8 cellular contexts compared by ENCODE assay signal in the genomic region with DNA sequence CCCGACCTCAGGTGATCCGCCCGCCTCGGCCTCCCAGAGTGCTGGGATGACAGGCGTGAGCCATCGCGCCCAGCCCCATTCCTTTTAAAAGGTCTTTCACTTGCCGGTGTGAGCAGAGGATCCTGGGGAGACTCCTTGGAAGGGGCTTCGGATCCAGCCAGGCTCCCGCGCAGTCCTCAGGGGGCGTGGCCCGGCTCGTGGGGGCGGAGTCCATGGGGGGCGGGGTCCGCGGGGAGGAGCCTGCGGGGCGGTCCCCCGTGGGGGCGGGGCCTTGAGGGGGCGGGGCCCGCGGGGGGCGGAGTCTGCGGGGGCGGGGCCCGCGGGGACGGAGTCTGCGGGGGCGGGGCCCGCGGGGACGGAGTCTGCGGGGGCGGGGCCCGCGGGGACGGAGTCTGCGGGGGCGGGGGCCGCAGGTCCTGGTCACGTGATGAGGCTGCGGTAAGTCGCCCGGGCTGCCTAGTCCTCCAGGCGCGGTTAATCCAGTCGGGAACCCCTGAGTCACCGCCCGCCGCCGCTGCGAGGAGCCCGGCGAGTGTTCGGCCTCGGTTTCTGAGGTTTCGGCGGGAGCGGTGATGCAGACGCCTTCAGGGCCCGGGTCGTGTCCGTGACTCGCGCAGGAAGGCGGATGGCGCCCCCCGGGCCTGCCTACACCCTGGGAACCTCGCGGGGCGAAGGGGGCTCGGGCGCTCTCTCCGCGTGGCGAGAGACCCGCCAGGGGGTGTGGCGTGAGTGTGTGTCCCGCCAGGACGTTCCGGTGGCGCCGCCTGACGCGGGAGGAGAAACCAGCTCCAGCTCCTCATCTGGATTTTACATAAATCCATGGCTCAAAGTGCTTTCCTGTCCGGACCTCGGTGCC. TPM values are rescaled to one million over a fixed set of nuclear protein-coding genes. Genes with fewer than 3 reads are reported as not detected.
DNase-seq lines count a peak whose midpoint lies in the region; ATAC-seq and TF ChIP-seq lines count a peak whose summit lies in the region.

No MANE protein-coding gene starts in this region.

- H3K9ac ChIP-seq in ES-I3 (ENCODE audit: low read depth, low read length), result peak overlapping the region; percentile 71

- peak overlapping the region; percentile 98 for H3K27ac ChIP-seq in OCI-LY7 (ENCODE audit: low read depth, low read length, poor library complexity, severe bottlenecking)
- peak overlapping the region; percentile 36 to 65 for H3K27ac ChIP-seq in prostate gland

- peaks cover 61% of the 10 kb centered on the region for H3K79me2 ChIP-seq in OCI-LY7 (ENCODE audit: insufficient read depth, low read depth, low read length)

- no peaks in the 10 kb centered on the region for H3K9me2 ChIP-seq in OCI-LY7 (ENCODE audit: insufficient read depth, low read length)

- H4K20me1 ChIP-seq in OCI-LY7 (ENCODE audit: insufficient read depth, low read length), result no peaks in the 10 kb centered on the region

- H3K4me1 ChIP-seq in ES-I3 (ENCODE audit: insufficient read depth, low read length), result no peaks in the 10 kb centered on the region; the same call in 1 of the 2 replicates
- H3K4me1 ChIP-seq in OCI-LY7 (ENCODE audit: insufficient read depth, low read length, poor library complexity, severe bottlenecking), result peaks cover 60% of the 10 kb centered on the region
- H3K4me1 ChIP-seq in prostate gland (replicated peaks), result no peaks in the 10 kb centered on the region

- H3K9me3 Mint-ChIP-seq in activated naive CD4-positive, alpha-beta T cell treated with anti-CD3 and anti-CD28 coated beads, Interleukin-2, amount 50 U/mL, for 72 hours, result no peaks in the 10 kb centered on the region

- H3K27ac Mint-ChIP-seq in activated naive CD4-positive, alpha-beta T cell treated with anti-CD3 and anti-CD28 coated beads, Interleukin-2, amount 50 U/mL, for 72 hours, result no peak overlapping the region

- CTCF ChIA-PET in OCI-LY7 (lab: Charles Lee; ENCODE audit: unreplicated experiment), result interaction anchor here (0.9 kb wide), 1 partner anchor 11 kb away, joined by 3 read pairs; no protein-coding TSS in a partner anchor

- BruUV-seq in OCI-LY7 (replicated peaks; lab: Mats Ljungman, UMichigan), result no TSS peak

- intact Hi-C loops in OCI-LY7 (cut with micrococcal nuclease; ENCODE audit: unreplicated experiment) (no loop called here), cardiac septum (cut with DNase I) (no loop called here), prostate gland (cut with DNase I) (no loop called here)

- POLR2A ChIA-PET in OCI-LY7 (lab: Charles Lee), result interaction anchor here (1.0 kb wide), 1 partner anchor 13 kb away, joined by 5 read pairs; no protein-coding TSS in a partner anchor

- no peaks in the 10 kb centered on the region for H3K27me3 ChIP-seq in prostate gland (replicated peaks; ENCODE audit: insufficient read depth)

- no peaks in the 10 kb centered on the region for H3K36me3 Mint-ChIP-seq in activated naive CD4-positive, alpha-beta T cell treated with anti-CD3 and anti-CD28 coated beads, Interleukin-2, amount 50 U/mL, for 72 hours

- no peak overlapping the region for H3K4me3 ChIP-seq in OCI-LY7 (ENCODE audit: low read depth, low read length, poor library complexity, severe bottlenecking)
- peak overlapping the region; percentile 44 to 48 for H3K4me3 ChIP-seq in prostate gland

- H2AFZ ChIP-seq in OCI-LY7 (ENCODE audit: low read length), result no peak overlapping the region

- H3K4me2 ChIP-seq in OCI-LY7 (ENCODE audit: low read length), result no peak overlapping the region

- DNase-seq in OCI-LY7 (ENCODE audit: low spot score) (peak; percentile 62), cardiac septum (ENCODE audit: low spot score) (peak; percentile 82), prostate gland (ENCODE audit: low spot score) (peak; percentile 37)
- DNase-seq in activated naive CD4-positive, alpha-beta T cell treated with anti-CD3 and anti-CD28 coated beads, Interleukin-2, amount 50 U/mL, for 72 hours (ENCODE audit: low spot score in 2 of 2), result peak; percentile 63 to 65

- WGBS in prostate gland, result 9% methylated on average over 48 of the region's 91 CpGs

- H3K9me3 ChIP-seq in ES-I3 (ENCODE audit: control insufficient read depth, insufficient read depth, low read length) (no peaks in the 10 kb centered on the region), OCI-LY7 (ENCODE audit: low read length) (no peaks in the 10 kb centered on the region), prostate gland (no peaks in the 10 kb centered on the region)

- peak; percentile 65 to 66 for ATAC-seq in activated naive CD4-positive, alpha-beta T cell treated with anti-CD3 and anti-CD28 coated beads, Interleukin-2, amount 50 U/mL, for 72 hours
- no peak for ATAC-seq in HG03565 (IDR thresholded peaks at IDR 0.05; ENCODE audit: unreplicated experiment)
- no peak for ATAC-seq in GM19452 (IDR thresholded peaks at IDR 0.05; ENCODE audit: unreplicated experiment)
- no peak for ATAC-seq in HG02678 (IDR thresholded peaks at IDR 0.05; ENCODE audit: unreplicated experiment)

- H3K36me3 ChIP-seq in ES-I3 (ENCODE audit: insufficient read depth, low read length), result no peaks in the 10 kb centered on the region
- H3K36me3 ChIP-seq in OCI-LY7 (ENCODE audit: insufficient read depth, low read length), result peaks cover 42% of the 10 kb centered on the region
- H3K36me3 ChIP-seq in prostate gland, result no peaks in the 10 kb centered on the region

- TF ChIP-seq POLR2A in prostate gland (IDR thresholded peaks at IDR 0.05), result no peak

- no peak for TF ChIP-seq CTCF in OCI-LY7 (conservative IDR thresholded peaks at IDR 0.05; ENCODE audit: low read length)
- TF ChIP-seq CTCF in prostate gland (IDR thresholded peaks at IDR 0.05), result peak in 1 of 4 experiments; percentile 31

RNA-seq across cellular contexts. Expression of gene ABR, which starts 23.6 kb away (rescaled TPM):
- total RNA-seq in OCI-LY7 (2014; rRNA removed; shearing (Covaris generic)), result 153 and 164 TPM in 2 replicates
- total RNA-seq in OCI-LY7 (2022) (181 and 199 TPM in 2 replicates), cardiac septum (158 TPM), prostate gland (10 to 100 TPM; 80.7 to 82.7 TPM)
- total RNA-seq in activated naive CD4-positive, alpha-beta T cell treated with anti-CD3 and anti-CD28 coated beads, Interleukin-2, amount 50 U/mL, for 72 hours, result 10 to 100 TPM; 36.0 to 45.8 TPM

Comparison
In these comparisons a context has a peak if more than half of its experiments do, and no peak if none do; other contexts are left out.
1. ATAC-seq: peak in activated naive CD4-positive, alpha-beta T cell treated with anti-CD3 and anti-CD28 coated beads, Interleukin-2, amount 50 U/mL, for 72 hours (2 of 2); none in HG03565 (single experiment), GM19452 (single experiment) and HG02678 (single experiment).
2. Peak in every context shown above with its lines, with median percentiles within 50 percentile points of each other: DNase-seq.